In genomic region chr3:14948609-14949038, GRCh38 we compare ENCODE assay signal across 8 cellular contexts. TPM values are rescaled to one million over a fixed set of nuclear protein-coding genes. Genes with fewer than 3 reads are reported as not detected.
A peak's percentile ranks its signal among the peaks of the same experiment; 100 is the strongest.
DNase-seq lines count a peak whose midpoint lies in the region; ATAC-seq and TF ChIP-seq lines count a peak whose summit lies in the region.

No MANE protein-coding gene starts in this region.

- H3K27ac ChIP-seq in right lobe of liver, result peak overlapping the region in 2 of 3 donors; percentile 39 to 54
- H3K27ac ChIP-seq in upper lobe of right lung, result peak overlapping the region; percentile 99

- H3K9me3 Mint-ChIP-seq in activated naive CD4-positive, alpha-beta T cell treated with anti-CD3 and anti-CD28 coated beads, Interleukin-2, amount 10 ng/mL, durations not matched to agents 7 days and 5 days, result no peaks in the 10 kb centered on the region

- H3K36me3 ChIP-seq in adipocyte (ENCODE audit: control insufficient read depth, insufficient read depth, low read length, severe bottlenecking) (peaks cover 10% of the 10 kb centered on the region), right lobe of liver (peaks cover 0 to 10% (median 7%) of the 10 kb centered on the region in 4 donors), upper lobe of right lung (peaks cover 22% of the 10 kb centered on the region)

- H3K27me3 Mint-ChIP-seq in activated naive CD4-positive, alpha-beta T cell treated with anti-CD3 and anti-CD28 coated beads, Interleukin-2, amount 10 ng/mL, durations not matched to agents 7 days and 5 days, result no peaks in the 10 kb centered on the region

- CTCF ChIA-PET in activated naive CD4-positive, alpha-beta T cell treated with anti-CD3 and anti-CD28 coated beads, Interleukin-2, amount 10 ng/mL, durations not matched to agents 7 days and 5 days (lab: Charles Lee), result no interaction called here

- H3K27ac Mint-ChIP-seq in activated naive CD4-positive, alpha-beta T cell treated with anti-CD3 and anti-CD28 coated beads, Interleukin-2, amount 10 ng/mL, durations not matched to agents 7 days and 5 days, result peak overlapping the region; percentile 100

- peaks cover 41% of the 10 kb centered on the region for H3K36me3 Mint-ChIP-seq in activated naive CD4-positive, alpha-beta T cell treated with anti-CD3 and anti-CD28 coated beads, Interleukin-2, amount 10 ng/mL, durations not matched to agents 7 days and 5 days

- TF ChIP-seq CTCF in right lobe of liver (IDR thresholded peaks at IDR 0.05) (no peak), upper lobe of right lung (IDR thresholded peaks at IDR 0.05) (no peak)

- H3K4me1 ChIP-seq in adipocyte (ENCODE audit: control insufficient read depth, insufficient read depth, low read length), result peaks cover 29% of the 10 kb centered on the region
- peaks cover 0 to 32% (median 15%) of the 10 kb centered on the region in 4 donors for H3K4me1 ChIP-seq in right lobe of liver
- peaks cover 19% of the 10 kb centered on the region for H3K4me1 ChIP-seq in upper lobe of right lung

- no peaks in the 10 kb centered on the region for H3K9me3 ChIP-seq in adipocyte (ENCODE audit: control insufficient read depth, low read length)
- no peaks in the 10 kb centered on the region for H3K9me3 ChIP-seq in right lobe of liver
- H3K9me3 ChIP-seq in upper lobe of right lung, result no peaks in the 10 kb centered on the region

- intact Hi-C loops in right lobe of liver (cut with DNase I), result no loop called here
- intact Hi-C loops in upper lobe of right lung (cut with DNase I), result no loop called here

- H3K4me3 ChIP-seq in adipocyte (ENCODE audit: low read length) (peak overlapping the region; percentile 90), right lobe of liver (peak overlapping the region; percentile 70 to 98 (median 94)), upper lobe of right lung (peak overlapping the region; percentile 81)

- ATAC-seq in right lobe of liver (no peak), upper lobe of right lung (no peak), HG03520 (IDR thresholded peaks at IDR 0.05; ENCODE audit: unreplicated experiment) (no peak)

- H3K9ac ChIP-seq in adipocyte (ENCODE audit: low read length), result peak overlapping the region; percentile 87

- no peak for DNase-seq in activated naive CD4-positive, alpha-beta T cell treated with anti-CD3 and anti-CD28 coated beads, Interleukin-2, amount 10 ng/mL, durations not matched to agents 7 days and 5 days
- DNase-seq in activated naive CD4-positive, alpha-beta T cell (lab: John Stamatoyannopoulos, UW), result no peak
- DNase-seq in adipocyte (ENCODE audit: low read depth), result no peak
- no peak for DNase-seq in right lobe of liver
- no peak for DNase-seq in upper lobe of right lung
- no peak for DNase-seq in OCI-M1 (lab: John Stamatoyannopoulos, UW)
- DNase-seq in DMS 273 (lab: John Stamatoyannopoulos, UW; ENCODE audit: unreplicated experiment), result no peak

- no peaks in the 10 kb centered on the region for H3K27me3 ChIP-seq in adipocyte (replicated peaks; ENCODE audit: control insufficient read depth, insufficient read depth, low read length)
- no peaks in the 10 kb centered on the region for H3K27me3 ChIP-seq in right lobe of liver
- H3K27me3 ChIP-seq in upper lobe of right lung, result no peaks in the 10 kb centered on the region

- peaks cover 53% of the 10 kb centered on the region for H3K4me1 Mint-ChIP-seq in activated naive CD4-positive, alpha-beta T cell treated with anti-CD3 and anti-CD28 coated beads, Interleukin-2, amount 10 ng/mL, durations not matched to agents 7 days and 5 days

- H3K4me3 Mint-ChIP-seq in activated naive CD4-positive, alpha-beta T cell treated with anti-CD3 and anti-CD28 coated beads, Interleukin-2, amount 10 ng/mL, durations not matched to agents 7 days and 5 days, result peak overlapping the region; percentile 99

- WGBS in right lobe of liver (ENCODE audit: insufficient coverage, low coverage, low lambda C conversion rate, missing lambda C conversion rate), result 1% methylated on average over 19 of the region's 26 CpGs

- TF ChIP-seq POLR2A in right lobe of liver (IDR thresholded peaks at IDR 0.05), result no peak

RNA-seq across cellular contexts. Expression of gene NR2C2, which starts 1.2 kb away (rescaled TPM):
- total RNA-seq in right lobe of liver (10 to 100 TPM; 10.8 to 18.6 (median 12.2) TPM), upper lobe of right lung (52.5 TPM)
